Comparison of ENCODE assay signal across 8 cellular contexts in the genomic region with DNA sequence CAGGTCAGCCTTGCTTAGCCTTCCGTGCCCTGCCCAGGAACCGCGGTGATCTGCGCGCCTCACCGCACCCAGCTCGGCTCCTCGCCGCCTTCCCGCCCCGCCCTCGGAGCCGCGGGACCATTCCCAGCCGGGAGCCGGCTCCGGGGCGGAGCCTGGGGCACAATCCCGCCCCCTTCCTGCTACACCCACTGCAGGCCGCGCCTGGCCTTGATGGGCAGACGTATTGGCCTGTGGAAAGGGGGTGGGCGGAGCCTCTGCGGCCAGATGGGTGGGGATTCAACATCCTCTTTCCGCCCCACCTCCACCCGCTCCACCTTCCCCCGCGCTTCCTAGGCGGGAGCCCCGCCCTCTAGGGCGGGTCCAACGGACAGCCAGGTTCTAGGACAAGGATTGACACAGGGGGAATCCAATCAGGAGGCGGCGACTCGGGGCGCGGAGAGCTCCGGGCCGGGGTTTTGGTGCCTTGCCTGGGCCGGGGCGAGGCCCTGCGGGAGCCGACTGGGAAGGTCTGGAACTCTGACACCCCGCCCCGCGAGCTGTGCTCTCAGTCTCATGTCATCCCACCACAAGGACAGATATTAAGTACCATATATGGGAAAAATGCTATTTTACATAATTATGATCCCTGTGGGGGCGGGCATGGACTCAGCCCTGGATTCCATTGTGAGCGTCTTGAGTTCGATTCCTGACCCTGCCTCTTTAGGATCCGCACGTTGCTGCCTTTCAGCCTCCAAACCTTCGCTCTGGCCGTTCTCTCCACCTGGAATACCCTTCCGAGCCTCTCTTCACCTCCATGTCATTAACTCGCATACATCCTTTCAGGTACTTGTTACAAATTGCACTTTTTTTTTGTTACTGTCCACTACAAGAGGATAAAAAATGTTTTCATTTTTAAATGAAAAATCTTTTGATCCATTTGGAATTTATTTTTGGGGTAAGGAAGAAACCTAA. TPM values are rescaled to one million over a fixed set of nuclear protein-coding genes. Genes with fewer than 3 reads are reported as not detected.
DNase-seq lines count a peak whose midpoint lies in the region; TF ChIP-seq lines count a peak whose summit lies in the region.

TSS of gene MYH9 (minus strand) at position 54 of the 951 bp plus-strand sequence. CDS start 38,731 bp downstream, outside the sequence.

- H3K9me3 ChIP-seq in neuron (ENCODE audit: low read length) = no peaks in the 10 kb centered on the region
- no peaks in the 10 kb centered on the region for H3K9me3 ChIP-seq in subcutaneous abdominal adipose tissue (ENCODE audit: control insufficient read depth in 5 of 5, low read length in 5 of 5)

- H3K27ac Mint-ChIP-seq in activated naive CD4-positive, alpha-beta T cell treated with anti-CD3 and anti-CD28 coated beads for 36 hours = peak within 1 kb of the TSS; percentile 96

- CTCF ChIA-PET in HEK293T (lab: Yijun Ruan, JAX) = no interaction called here
- CTCF ChIA-PET in activated naive CD4-positive, alpha-beta T cell treated with anti-CD3 and anti-CD28 coated beads for 36 hours (lab: Charles Lee) = interaction anchor here (0.6 to 2.3 kb wide), 3 partner anchors 11 to 32 kb away, joined by 3 to 6 read pairs (median 5); no protein-coding TSS in a partner anchor

- POLR2A ChIA-PET in HEK293T (lab: Yijun Ruan, JAX) = interaction anchor here (0.6 to 1.9 kb wide), 14 partner anchors 10 to 140 kb away, joined by 3 to 9 read pairs (median 5); partner anchors contain the start of gene TXN2

- H3K4me1 ChIP-seq in neuron (ENCODE audit: insufficient read depth, low read length) (peaks cover 25% of the 10 kb centered on the region), subcutaneous abdominal adipose tissue (ENCODE audit: control insufficient read depth in 5 of 5, insufficient read depth in 5 of 5, low read length in 5 of 5) (peaks cover 4 to 40% (median 35%) of the 10 kb centered on the region in 5 donors)

- H3K27me3 Mint-ChIP-seq in activated naive CD4-positive, alpha-beta T cell treated with anti-CD3 and anti-CD28 coated beads for 36 hours (ENCODE audit: low read depth) = no peaks in the 10 kb centered on the region

- peak within 1 kb of the TSS; percentile 83 for H3K4me3 Mint-ChIP-seq in activated naive CD4-positive, alpha-beta T cell treated with anti-CD3 and anti-CD28 coated beads for 36 hours

- no peaks in the 10 kb centered on the region for H3K9me3 Mint-ChIP-seq in activated naive CD4-positive, alpha-beta T cell treated with anti-CD3 and anti-CD28 coated beads for 36 hours

- intact Hi-C loops in activated naive CD4-positive, alpha-beta T cell treated with anti-CD3 and anti-CD28 coated beads for 36 hours (cut with micrococcal nuclease) = loop anchor here (10.0 kb wide), 1 partner anchor 837 kb away; no protein-coding TSS in a partner anchor

- H2AFZ ChIP-seq in neuron (ENCODE audit: low read depth, low read length) = peak within 1 kb of the TSS; percentile 59

- peak within 1 kb of the TSS; percentile 90 for H3K4me3 ChIP-seq in neuron (ENCODE audit: low read length)
- H3K4me3 ChIP-seq in subcutaneous abdominal adipose tissue (ENCODE audit: low read depth in 1 of 5, low read length in 5 of 5) = peak within 1 kb of the TSS; percentile 77 to 95 (median 89)

- H3K27me3 ChIP-seq in neuron (ENCODE audit: insufficient read depth, low read length) (no peaks in the 10 kb centered on the region), subcutaneous abdominal adipose tissue (ENCODE audit: control insufficient read depth in 5 of 5, insufficient read depth in 4 of 5, low read length in 5 of 5) (no peaks in the 10 kb centered on the region)

- H3K4me1 Mint-ChIP-seq in activated naive CD4-positive, alpha-beta T cell treated with anti-CD3 and anti-CD28 coated beads for 36 hours (ENCODE audit: low read depth) = peaks cover 22% of the 10 kb centered on the region

- peak within 1 kb of the TSS; percentile 97 for H3K27ac ChIP-seq in subcutaneous abdominal adipose tissue (ENCODE audit: low read depth, low read length)

- peak within 1 kb of the TSS; percentile 86 to 94 (median 91) for H3K9ac ChIP-seq in subcutaneous abdominal adipose tissue (ENCODE audit: low read length in 5 of 5)

- H3K36me3 Mint-ChIP-seq in activated naive CD4-positive, alpha-beta T cell treated with anti-CD3 and anti-CD28 coated beads for 36 hours (ENCODE audit: low read depth) = peaks cover 33% of the 10 kb centered on the region

- DNase-seq in GF-D8 (lab: John Stamatoyannopoulos, UW) = peak; percentile 98
- peak; percentile 100 for DNase-seq in HEK293T (ENCODE audit: extremely low spot score)
- DNase-seq in NAMALWA (ENCODE audit: low spot score) = peak; percentile 100
- peak; percentile 100 for DNase-seq in SK-N-DZ (ENCODE audit: low spot score)
- DNase-seq in activated naive CD4-positive, alpha-beta T cell treated with anti-CD3 and anti-CD28 coated beads for 36 hours = peak; percentile 100
- DNase-seq in foreskin melanocyte = peak; percentile 99

- H3K36me3 ChIP-seq in neuron (ENCODE audit: insufficient read depth, low read length) (no peaks in the 10 kb centered on the region), subcutaneous abdominal adipose tissue (ENCODE audit: control insufficient read depth in 5 of 5, insufficient read depth in 5 of 5, low read length in 5 of 5) (peaks cover 0 to 5% (median under 1%) of the 10 kb centered on the region in 5 donors)

TF ChIP-seq in HEK293T, 16 proteins besides CTCF, POLR2A, EP300 and RAD21:
- TF ChIP-seq, protein P1, sequence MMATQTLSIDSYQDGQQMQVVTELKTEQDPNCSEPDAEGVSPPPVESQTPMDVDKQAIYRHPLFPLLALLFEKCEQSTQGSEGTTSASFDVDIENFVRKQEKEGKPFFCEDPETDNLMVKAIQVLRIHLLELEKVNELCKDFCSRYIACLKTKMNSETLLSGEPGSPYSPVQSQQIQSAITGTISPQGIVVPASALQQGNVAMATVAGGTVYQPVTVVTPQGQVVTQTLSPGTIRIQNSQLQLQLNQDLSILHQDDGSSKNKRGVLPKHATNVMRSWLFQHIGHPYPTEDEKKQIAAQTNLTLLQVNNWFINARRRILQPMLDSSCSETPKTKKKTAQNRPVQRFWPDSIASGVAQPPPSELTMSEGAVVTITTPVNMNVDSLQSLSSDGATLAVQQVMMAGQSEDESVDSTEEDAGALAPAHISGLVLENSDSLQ (IDR thresholded peaks at IDR 0.05) = peak; percentile 100
- TF ChIP-seq CTBP1 (IDR thresholded peaks at IDR 0.05; ENCODE audit: borderline replicate concordance) = no peak
- peak; percentile 91 for TF ChIP-seq SP1 (IDR thresholded peaks at IDR 0.05)

RNA-seq across cellular contexts. Expression of gene MYH9, which starts in this region (rescaled TPM):
- 23.5 and 30.9 TPM in 2 replicates for polyA plus RNA-seq in SK-N-DZ (2014; cell fraction: cytosol; rRNA removed)
- polyA plus RNA-seq in SK-N-DZ (2014; cell fraction: nucleus; rRNA removed) = 19.9 and 23.2 TPM in 2 replicates
- 100 to 1,000 TPM; 574 to 625 TPM for total RNA-seq in activated naive CD4-positive, alpha-beta T cell treated with anti-CD3 and anti-CD28 coated beads for 36 hours

Comparison
In these comparisons a context has a peak if more than half of its experiments do, and no peak if none do; other contexts are left out.
1. Peak in every context shown above with its lines: DNase-seq, H3K4me3 ChIP-seq and H3K27ac ChIP-seq.